24 cellular contexts compared by ENCODE assay signal in the genomic region with DNA sequence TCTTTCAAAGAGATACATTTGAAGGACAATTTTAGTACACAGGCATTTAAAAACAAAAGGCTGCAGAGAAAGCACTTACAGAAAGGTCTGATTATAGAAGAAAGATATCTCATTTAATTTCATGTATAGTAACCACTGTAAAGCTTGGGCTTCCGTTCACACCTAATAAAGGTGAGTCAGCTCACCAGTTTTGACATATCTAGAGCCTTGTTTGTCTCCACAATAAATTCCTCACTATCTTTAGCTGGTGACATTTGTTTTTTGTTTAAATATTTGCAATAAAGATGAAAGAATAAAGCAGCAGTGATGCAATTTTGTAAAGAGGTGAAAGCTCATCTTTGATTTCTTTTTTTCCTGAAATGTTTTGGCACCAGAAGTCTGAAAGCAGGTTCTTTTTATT. TPM values are rescaled to one million over a fixed set of nuclear protein-coding genes. Genes with fewer than 3 reads are reported as not detected.
DNase-seq lines count a peak whose midpoint lies in the region; ATAC-seq, FAIRE-seq and TF ChIP-seq lines count a peak whose summit lies in the region.
"Had no signal": no experiment of that assay in that cellular context is flagged by ENCODE, and none has a peak within 500 bp of the region (broad histone marks: within the 10 kb centered on the region; RNA-seq: fewer than 3 reads in every experiment).

No MANE protein-coding gene starts in this region.

- H3K9me3 Mint-ChIP-seq in astrocyte (ENCODE audit: unreplicated experiment) = no peaks in the 10 kb centered on the region
- H3K9me3 Mint-ChIP-seq: activated CD4-positive, alpha-beta T cell treated with anti-CD3 and anti-CD28 coated beads, Interleukin-2, amount 10 ng/mL, durations not matched to agents 7 days and 5 days had no signal

- H3K4me1 ChIP-seq in astrocyte (ENCODE audit: insufficient read depth, low read length) (peaks cover 9% of the 10 kb centered on the region), mesendoderm (ENCODE audit: control insufficient read depth, low read depth, low read length) (peaks cover 5% of the 10 kb centered on the region), spleen (peaks cover 0 to 30% (median 19%) of the 10 kb centered on the region in 6 donors)

- DNase-seq in HuH-7 (ENCODE audit: low spot score) = peak; percentile 61
- no peak for DNase-seq in astrocyte (ENCODE audit: low read depth)
- peak; percentile 8 for DNase-seq in mesendoderm
- DNase-seq in retina = peak; percentile 9
- no peak for DNase-seq in spleen
- no peak for DNase-seq in foreskin melanocyte
- DNase-seq: activated CD4-positive, alpha-beta T cell treated with anti-CD3 and anti-CD28 coated beads, Interleukin-2, amount 10 ng/mL, durations not matched to agents 7 days and 5 days; activated gamma-delta T cell; activated T-cell treated with anti-CD3 and anti-CD28 coated beads, Interleukin-2, amount 50 U/mL, for 24 hours; CD4-positive, CD25-positive, alpha-beta regulatory T cell; effector CD4-positive, alpha-beta T cell; erythroblast; mucosa of descending colon; NCI-H1436 treated with DMSO at 0.1 percent for 48 hours; stimulated activated CD4-positive, alpha-beta T cell treated with anti-CD3 and anti-CD28 coated beads, Interleukin-15, amount 100 ng/mL, for 24 hours; stimulated activated naive CD4-positive, alpha-beta T cell had no signal

- H3K27me3 ChIP-seq in astrocyte (ENCODE audit: insufficient read depth, low read length) (no peaks in the 10 kb centered on the region), mesendoderm (ENCODE audit: insufficient read depth, low read length, poor library complexity) (peaks cover 18% of the 10 kb centered on the region), spleen (replicated peaks in 1 of 7) (peaks cover 0 to 56% (median 38%) of the 10 kb centered on the region in 7 donors)

- no peak overlapping the region for H3K4ac ChIP-seq in mesendoderm (ENCODE audit: low read depth, low read length)

- no peak for FAIRE-seq in astrocyte (lab: Jason Lieb, UNC)
- FAIRE-seq: D721Med, GM12891, H1 had no signal

- TF ChIP-seq POLR2A in spleen (IDR thresholded peaks at IDR 0.05) = no peak

- H3K4me3 ChIP-seq in astrocyte (ENCODE audit: insufficient read depth, low read depth, low read length) (peak overlapping the region; percentile 76), mesendoderm (ENCODE audit: low read length) (no peak overlapping the region), spleen (no peak overlapping the region)
- H3K4me3 ChIP-seq: mucosa of descending colon had no signal

- ATAC-seq in HG02798 (IDR thresholded peaks at IDR 0.05; ENCODE audit: poor library complexity, unreplicated experiment) = no peak
- ATAC-seq: natural killer cell treated with Interleukin-12 subunit alpha and Interleukin-12 subunit beta and Interleukin-15 and Interleukin-18, amount 100 ng/mL, for 72 hours had no signal

- H2AK5ac ChIP-seq in mesendoderm (ENCODE audit: low read length) = no peak overlapping the region

- H3K79me2 ChIP-seq in astrocyte (ENCODE audit: insufficient read depth, low read length) = peaks cover 76% of the 10 kb centered on the region
- no peaks in the 10 kb centered on the region for H3K79me2 ChIP-seq in mesendoderm (ENCODE audit: control insufficient read depth, insufficient read depth, low read length)

- H3K9me3 ChIP-seq in astrocyte (ENCODE audit: insufficient read depth, low read depth, low read length) = no peaks in the 10 kb centered on the region
- H3K9me3 ChIP-seq in spleen = no peaks in the 10 kb centered on the region
- H3K9me3 ChIP-seq: heart left ventricle, lower lobe of right lung, mucosa of descending colon had no signal

- H3K27ac ChIP-seq in astrocyte (ENCODE audit: low read depth, low read length) = no peak overlapping the region
- H3K27ac ChIP-seq in mesendoderm (ENCODE audit: low read depth, low read length) = no peak overlapping the region
- no peak overlapping the region for H3K27ac ChIP-seq in spleen
- H3K27ac ChIP-seq: heart left ventricle, KMS-11, lower lobe of right lung had no signal

- H4K20me1 ChIP-seq in astrocyte (ENCODE audit: insufficient read depth, low read length) = peaks cover 11% of the 10 kb centered on the region

- WGBS in mesendoderm (ENCODE audit: extremely low coverage, insufficient coverage, low lambda C conversion rate) = no CpG with 5 or more reads among the region's 1 CpG
- 42 to 64% (median 53%) methylated on average over 1 of the region's 1 CpG for WGBS in spleen, 5 donors

- H4K8ac ChIP-seq in mesendoderm (ENCODE audit: low read depth, low read length) = no peak overlapping the region

- intact Hi-C loops in spleen (cut with DNase I; ENCODE audit: low total_unique reads) = no loop called here

- peaks cover 28% of the 10 kb centered on the region for H3K27me3 Mint-ChIP-seq in astrocyte (ENCODE audit: low read depth, unreplicated experiment)

- H4K5ac ChIP-seq in mesendoderm (ENCODE audit: low read length) = no peak overlapping the region

- H3K18ac ChIP-seq in mesendoderm (ENCODE audit: low read length) = no peak overlapping the region

- no peak overlapping the region for H3K23ac ChIP-seq in mesendoderm (ENCODE audit: low read length)

- H3K36me3 Mint-ChIP-seq in astrocyte (ENCODE audit: low read depth, unreplicated experiment) = no peaks in the 10 kb centered on the region
- H3K36me3 Mint-ChIP-seq: CD4-positive, CD25-positive, alpha-beta regulatory T cell had no signal

- H3K9ac ChIP-seq in astrocyte (ENCODE audit: low read length) (peak overlapping the region; percentile 97), mesendoderm (ENCODE audit: low read length) (no peak overlapping the region)
- H3K9ac ChIP-seq: KMS-11 had no signal

- H3K56ac ChIP-seq in mesendoderm (ENCODE audit: low read length) = no peak overlapping the region

- TF ChIP-seq CTCF in astrocyte (IDR thresholded peaks at IDR 0.05; ENCODE audit: insufficient read depth, low read depth, low read length) = no peak
- TF ChIP-seq CTCF in spleen (IDR thresholded peaks at IDR 0.05 in 8 of 11, conservative IDR thresholded peaks at IDR 0.05 in 3 of 11) = no peak

- no peak overlapping the region for H2BK15ac ChIP-seq in mesendoderm (replicated peaks; ENCODE audit: low read depth)

- H2AFZ ChIP-seq in astrocyte (ENCODE audit: low read depth, low read length) = no peak overlapping the region

- no peaks in the 10 kb centered on the region for H3K79me1 ChIP-seq in mesendoderm (ENCODE audit: low read length)

- H3K4me1 Mint-ChIP-seq in astrocyte (ENCODE audit: low read depth, unreplicated experiment) = peaks cover 3% of the 10 kb centered on the region

- H3K4me2 ChIP-seq in astrocyte (ENCODE audit: low read length) = peak overlapping the region; percentile 99
- H3K4me2 ChIP-seq in mesendoderm (ENCODE audit: low read length) = no peak overlapping the region
- H3K4me2 ChIP-seq: KMS-11 had no signal

- H3K27ac Mint-ChIP-seq in astrocyte (ENCODE audit: unreplicated experiment) = no peak overlapping the region
- H3K27ac Mint-ChIP-seq: activated CD4-positive, alpha-beta T cell treated with anti-CD3 and anti-CD28 coated beads, Interleukin-2, amount 10 ng/mL, durations not matched to agents 7 days and 5 days; activated T-cell treated with anti-CD3 and anti-CD28 coated beads, Interleukin-2, amount 50 U/mL, for 24 hours; CD4-positive, CD25-positive, alpha-beta regulatory T cell; natural killer cell treated with Interleukin-12 subunit alpha and Interleukin-12 subunit beta and Interleukin-15 and Interleukin-18, amount 100 ng/mL, for 72 hours had no signal

- peak overlapping the region; percentile 90 for H3K4me3 Mint-ChIP-seq in astrocyte (ENCODE audit: unreplicated experiment)
- H3K4me3 Mint-ChIP-seq: activated CD4-positive, alpha-beta T cell treated with anti-CD3 and anti-CD28 coated beads, Interleukin-2, amount 10 ng/mL, durations not matched to agents 7 days and 5 days; activated T-cell treated with anti-CD3 and anti-CD28 coated beads, Interleukin-2, amount 50 U/mL, for 24 hours; CD4-positive, CD25-positive, alpha-beta regulatory T cell; natural killer cell treated with Interleukin-12 subunit alpha and Interleukin-12 subunit beta and Interleukin-15 and Interleukin-18, amount 100 ng/mL, for 72 hours had no signal

- no peak overlapping the region for H2BK5ac ChIP-seq in mesendoderm (ENCODE audit: low read length)

- H3K36me3 ChIP-seq in astrocyte (ENCODE audit: insufficient read depth, low read length) = no peaks in the 10 kb centered on the region
- no peaks in the 10 kb centered on the region for H3K36me3 ChIP-seq in mesendoderm (ENCODE audit: control insufficient read depth, insufficient read depth, low read length)
- no peaks in the 10 kb centered on the region for H3K36me3 ChIP-seq in spleen
- H3K36me3 ChIP-seq: heart left ventricle, lower lobe of right lung had no signal

- H2BK120ac ChIP-seq in mesendoderm (ENCODE audit: low read depth, low read length) = no peak overlapping the region

RNA-seq across cellular contexts. Expression of a gene that starts 1.1 kb away (rescaled TPM):
- total RNA-seq in astrocyte = 1.2 and 1.3 TPM in 2 replicates
- polyA plus RNA-seq in mesendoderm (2013, experiment 1 of 2) = 0.03 TPM
- polyA plus RNA-seq in mesendoderm (2013, experiment 2 of 2) = 0.01 TPM
- total RNA-seq in spleen = under 1 TPM; 0.17 to 0.93 (median 0.52) TPM
- polyA plus RNA-seq in spleen = under 1 TPM; 0.02 to 0.10 (median 0.09) TPM
- total RNA-seq: activated CD4-positive, alpha-beta T cell treated with anti-CD3 and anti-CD28 coated beads, Interleukin-2, amount 10 ng/mL, durations not matched to agents 7 days and 5 days; CD4-positive, CD25-positive, alpha-beta regulatory T cell; natural killer cell treated with Interleukin-12 subunit alpha and Interleukin-12 subunit beta and Interleukin-15 and Interleukin-18, amount 100 ng/mL, for 72 hours had no signal
- polyA plus RNA-seq: CD4-positive, CD25-positive, alpha-beta regulatory T cell had no signal

Comparison
In these comparisons a context has a peak if more than half of its experiments do, and no peak if none do; other contexts are left out.
1. DNase-seq: peak in HuH-7 (single experiment), mesendoderm (single experiment) and retina (single experiment); none in astrocyte (single experiment), spleen (single experiment) and foreskin melanocyte (single experiment).